Comparison of ENCODE assay signal across 9 cellular contexts in genomic region chr1:19309123-19309813, GRCh38. TPM values are rescaled to one million over a fixed set of nuclear protein-coding genes. Genes with fewer than 3 reads are reported as not detected.
DNase-seq lines count a peak whose midpoint lies in the region; TF ChIP-seq lines count a peak whose summit lies in the region.
"Had no signal": no experiment of that assay in that cellular context is flagged by ENCODE, and none has a peak within 500 bp of the region (broad histone marks: within the 10 kb centered on the region; RNA-seq: fewer than 3 reads in every experiment).

No MANE protein-coding gene starts in this region.

- peaks cover 15% of the 10 kb centered on the region for H3K27me3 Mint-ChIP-seq in endothelial cell (ENCODE audit: unreplicated experiment)
- no peaks in the 10 kb centered on the region for H3K27me3 Mint-ChIP-seq in nephron progenitor cell (ENCODE audit: low read depth, poor library complexity)

- DNase-seq in EL (peak; percentile 65), MV-4-11 (lab: John Stamatoyannopoulos, UW) (peak; percentile 13), endothelial cell (ENCODE audit: low spot score) (no peak), nephron progenitor cell (no peak), ecto neural progenitor cell (ENCODE audit: low spot score) (no peak), NCI-H146 (lab: John Stamatoyannopoulos, UW) (no peak), NOMO-1 treated with dmso at 0.1 percent for 144 hours (lab: John Stamatoyannopoulos, UW; ENCODE audit: unreplicated experiment) (no peak), iPS-NIHi7 (ENCODE audit: extremely low spot score) (no peak)
- DNase-seq: KBM-7 had no signal

- H3K27ac Mint-ChIP-seq in endothelial cell (ENCODE audit: unreplicated experiment) = no peak overlapping the region
- H3K27ac Mint-ChIP-seq in nephron progenitor cell = peak overlapping the region; percentile 77

- peaks cover 35% of the 10 kb centered on the region for H3K36me3 Mint-ChIP-seq in endothelial cell (ENCODE audit: low read depth, unreplicated experiment)
- H3K36me3 Mint-ChIP-seq in nephron progenitor cell (ENCODE audit: low read depth) = peaks cover 44% of the 10 kb centered on the region

- no peak for TF ChIP-seq CTCF in endothelial cell (IDR thresholded peaks at IDR 0.05; ENCODE audit: unreplicated experiment)
- TF ChIP-seq CTCF in nephron progenitor cell (IDR thresholded peaks at IDR 0.05) = no peak

- peaks cover 16% of the 10 kb centered on the region for H3K4me1 Mint-ChIP-seq in endothelial cell (ENCODE audit: unreplicated experiment)
- H3K4me1 Mint-ChIP-seq in nephron progenitor cell = peaks cover 34% of the 10 kb centered on the region

- H3K9me3 Mint-ChIP-seq in endothelial cell (ENCODE audit: unreplicated experiment) = no peaks in the 10 kb centered on the region
- H3K9me3 Mint-ChIP-seq in nephron progenitor cell = no peaks in the 10 kb centered on the region

- peak overlapping the region; percentile 5 for H3K4me3 Mint-ChIP-seq in endothelial cell (ENCODE audit: unreplicated experiment)
- no peak overlapping the region for H3K4me3 Mint-ChIP-seq in nephron progenitor cell

RNA-seq across cellular contexts. Expression of gene AKR7A2, which starts 2.7 kb away (rescaled TPM):
- 34.1 TPM for total RNA-seq in endothelial cell (ENCODE audit: unreplicated experiment)

RNA-seq across cellular contexts. Expression of gene SLC66A1, which starts 2.9 kb away (rescaled TPM):
- total RNA-seq in endothelial cell (ENCODE audit: unreplicated experiment) = 22.6 TPM

RNA-seq across cellular contexts. Expression of gene AKR7A3, which starts 20.7 kb away (rescaled TPM):
- total RNA-seq in endothelial cell (ENCODE audit: unreplicated experiment) = 1.1 TPM

RNA-seq across cellular contexts. Expression of gene MRTO4, which starts 57.7 kb away (rescaled TPM):
- total RNA-seq in endothelial cell (ENCODE audit: unreplicated experiment) = 22.4 TPM

RNA-seq across cellular contexts. Expression of gene EMC1, which starts 57.9 kb away (rescaled TPM):
- 50.5 TPM for total RNA-seq in endothelial cell (ENCODE audit: unreplicated experiment)

Comparison
In these comparisons a context has a peak if more than half of its experiments do, and no peak if none do; other contexts are left out.
1. DNase-seq: peak in EL (single experiment) and MV-4-11 (single experiment); none in endothelial cell (single experiment), nephron progenitor cell (single experiment), ecto neural progenitor cell (single experiment), NCI-H146 (single experiment), NOMO-1 treated with dmso at 0.1 percent for 144 hours (single experiment) and iPS-NIHi7 (single experiment).